ENCODE assay signal across 7 cellular contexts in genomic region chr15:57348081-57348480, GRCh38.
"Had no signal": no experiment of that assay in that cellular context is flagged by ENCODE, and none has a peak within 500 bp of the region (broad histone marks: within the 10 kb centered on the region; RNA-seq: fewer than 3 reads in every experiment).

No MANE protein-coding gene starts in this region.

- H3K27ac Mint-ChIP-seq: IgD-negative memory B cell had no signal

- FAIRE-seq: HTR-8/SVneo had no signal

- H3K4me1 Mint-ChIP-seq: IgD-negative memory B cell had no signal

- H3K4me3 ChIP-seq: K562 had no signal

- H3K4me3 Mint-ChIP-seq: IgD-negative memory B cell had no signal

- DNase-seq: IMR-90, KBM-7, KG1 had no signal

- H3K27ac ChIP-seq: HL-60 had no signal

- ATAC-seq: K562 had no signal

- H3K9me3 Mint-ChIP-seq: IgD-negative memory B cell had no signal
